In genomic region chr1:85440584-85440983, GRCh38 we compare ENCODE assay signal across 14 cellular contexts. TPM values are rescaled to one million over a fixed set of nuclear protein-coding genes. Genes with fewer than 3 reads are reported as not detected.
DNase-seq lines count a peak whose midpoint lies in the region; ATAC-seq and TF ChIP-seq lines count a peak whose summit lies in the region.
"Had no signal": no experiment of that assay in that cellular context is flagged by ENCODE, and none has a peak within 500 bp of the region (broad histone marks: within the 10 kb centered on the region; RNA-seq: fewer than 3 reads in every experiment).

No MANE protein-coding gene starts in this region.

- H3K9me3 ChIP-seq in right atrium auricular region = no peaks in the 10 kb centered on the region
- no peaks in the 10 kb centered on the region for H3K9me3 ChIP-seq in mesodermal cell (ENCODE audit: control insufficient read depth, low read length)
- H3K9me3 ChIP-seq in uterus = no peaks in the 10 kb centered on the region
- H3K9me3 ChIP-seq in testis = no peaks in the 10 kb centered on the region
- H3K9me3 ChIP-seq: A549, Caco-2 had no signal

- H3K4me3 Mint-ChIP-seq in chondrocyte (ENCODE audit: unreplicated experiment) (peak overlapping the region; percentile 0), type B pancreatic cell (no peak overlapping the region)

- intact Hi-C loops in left ventricle myocardium superior (cut with micrococcal nuclease) = no loop called here
- intact Hi-C loops in uterus (cut with DNase I; ENCODE audit: low total_unique reads) = no loop called here
- intact Hi-C loops in testis (cut with DNase I; ENCODE audit: low total_unique reads) = no loop called here

- H3K27me3 ChIP-seq in right atrium auricular region (no peaks in the 10 kb centered on the region), uterus (no peaks in the 10 kb centered on the region), testis (no peaks in the 10 kb centered on the region)

- no peak overlapping the region for H3K4me3 ChIP-seq in right atrium auricular region
- H3K4me3 ChIP-seq in mesodermal cell (ENCODE audit: extremely low read depth, insufficient read depth, low read length, poor library complexity, severe bottlenecking) = no peak overlapping the region
- no peak overlapping the region for H3K4me3 ChIP-seq in uterus
- no peak overlapping the region for H3K4me3 ChIP-seq in testis
- H3K4me3 ChIP-seq: A549 had no signal

- peak; percentile 35 for ATAC-seq in left ventricle myocardium superior
- ATAC-seq: A549, HCT116 had no signal

- H3K27ac ChIP-seq in right atrium auricular region = peak overlapping the region in 1 of 2 donors; percentile 8
- H3K27ac ChIP-seq in mesodermal cell (ENCODE audit: low read depth, low read length, severe bottlenecking) = peak overlapping the region; percentile 41
- peak overlapping the region; percentile 19 to 23 for H3K27ac ChIP-seq in uterus
- no peak overlapping the region for H3K27ac ChIP-seq in testis
- H3K27ac ChIP-seq: A549 had no signal

- 80 to 83% methylated on average over 2 to 3 of the region's 3 CpGs for WGBS in mesodermal cell (ENCODE audit: insufficient coverage in 2 of 2), 2 experiments
- WGBS in testis, 2 donors = 21 to 33% methylated on average over 3 of the region's 3 CpGs

- no peaks in the 10 kb centered on the region for H3K9me3 Mint-ChIP-seq in chondrocyte (ENCODE audit: low read depth)
- H3K9me3 Mint-ChIP-seq in type B pancreatic cell = no peaks in the 10 kb centered on the region

- peaks cover 14% of the 10 kb centered on the region for H3K36me3 Mint-ChIP-seq in chondrocyte (ENCODE audit: low read depth)
- H3K36me3 Mint-ChIP-seq in type B pancreatic cell = peaks cover 4% of the 10 kb centered on the region

- H3K4me1 Mint-ChIP-seq in chondrocyte (ENCODE audit: low read depth) (peaks cover 71% of the 10 kb centered on the region), type B pancreatic cell (ENCODE audit: unreplicated experiment) (peaks cover 8% of the 10 kb centered on the region)

- H3K27me3 Mint-ChIP-seq in chondrocyte (ENCODE audit: low read depth) (no peaks in the 10 kb centered on the region), type B pancreatic cell (no peaks in the 10 kb centered on the region)

- TF ChIP-seq POLR2A in uterus (IDR thresholded peaks at IDR 0.05) (no peak), testis (IDR thresholded peaks at IDR 0.05) (no peak)

- H3K4me1 ChIP-seq in right atrium auricular region (peaks cover 0 to 13% of the 10 kb centered on the region in 2 donors), mesodermal cell (ENCODE audit: control insufficient read depth, insufficient read depth, low read length, poor library complexity, severe bottlenecking) (peaks cover 22% of the 10 kb centered on the region), uterus (no peaks in the 10 kb centered on the region), testis (peaks cover 16% of the 10 kb centered on the region)
- H3K4me1 ChIP-seq: Caco-2 had no signal

- H3K36me3 ChIP-seq in right atrium auricular region (no peaks in the 10 kb centered on the region), mesodermal cell (ENCODE audit: control insufficient read depth, insufficient read depth, low read length) (peaks cover 14% of the 10 kb centered on the region), uterus (no peaks in the 10 kb centered on the region), testis (ENCODE audit: low read depth, missing control alignments) (no peaks in the 10 kb centered on the region)

- TF ChIP-seq CTCF in right atrium auricular region (IDR thresholded peaks at IDR 0.05) (no peak), chondrocyte (IDR thresholded peaks at IDR 0.05) (no peak), uterus (IDR thresholded peaks at IDR 0.05) (no peak), testis (IDR thresholded peaks at IDR 0.05) (no peak), type B pancreatic cell (conservative IDR thresholded peaks at IDR 0.05) (no peak)

- H3K27ac Mint-ChIP-seq in chondrocyte (ENCODE audit: unreplicated experiment) (peak overlapping the region; percentile 87), type B pancreatic cell (no peak overlapping the region)

- DNase-seq in left ventricle myocardium superior (no peak), right atrium auricular region (ENCODE audit: low spot score) (no peak), chondrocyte (ENCODE audit: low spot score) (no peak), uterus (no peak), testis (no peak), type B pancreatic cell (ENCODE audit: extremely low spot score, unreplicated experiment) (no peak)
- DNase-seq in stimulated activated CD4-positive, alpha-beta T cell treated with anti-CD3 and anti-CD28 coated beads, Interleukin-2, amount 100 ng/mL, for 48 hours = no peak
- DNase-seq: Caco-2, NCI-H1436, NCI-H2081, NCI-H524 had no signal

RNA-seq across cellular contexts. Expression of gene DDAH1, which starts 24.4 kb away (rescaled TPM):
- 4.1 TPM for total RNA-seq in left ventricle myocardium superior
- 10 to 100 TPM; 10.8 to 18.3 TPM for total RNA-seq in right atrium auricular region
- 91.8 to 93.0 TPM (median 92.7 TPM) in 3 replicates for total RNA-seq in chondrocyte
- polyA plus RNA-seq in mesodermal cell (2013, experiment 1 of 2) = 48.1 TPM
- 44.5 TPM for polyA plus RNA-seq in mesodermal cell (2013, experiment 2 of 2)
- total RNA-seq in uterus = 10 to 100 TPM; 12.9 to 28.9 (median 18.2) TPM
- total RNA-seq in testis = 10 to 100 TPM; 54.3 to 71.3 TPM
- 45.3 TPM for polyA plus RNA-seq in testis (ENCODE audit: insufficient read depth, low read depth, low replicate concordance)
- 27.7 and 28.6 TPM in 2 replicates for total RNA-seq in type B pancreatic cell (ENCODE audit: low replicate concordance)

Comparison
In these comparisons a context has a peak if more than half of its experiments do, and no peak if none do; other contexts are left out.
1. H3K27ac ChIP-seq: peak in mesodermal cell (single experiment) and uterus (2 of 2); none in testis (0 of 2).